25 cellular contexts compared by ENCODE assay signal in the genomic region with DNA sequence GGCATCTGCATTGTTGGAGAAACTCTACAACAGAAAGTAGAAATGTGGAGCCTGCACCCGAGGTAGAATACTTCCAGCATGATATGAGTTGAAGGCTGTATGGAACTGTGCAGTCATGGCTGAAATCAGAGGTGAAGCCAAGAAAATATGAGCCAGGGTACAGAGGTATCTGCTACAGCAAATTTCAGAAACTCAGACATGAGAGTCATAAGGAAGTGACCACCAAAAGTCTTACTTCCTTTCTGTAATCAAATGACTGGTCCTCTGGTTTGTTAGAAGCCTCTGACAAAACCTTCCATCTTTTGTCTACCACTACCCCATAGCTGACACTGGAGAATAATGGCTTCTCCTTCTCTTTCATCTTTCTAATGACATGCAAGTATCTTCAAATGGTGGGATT.
"Had no signal": no experiment of that assay in that cellular context is flagged by ENCODE, and none has a peak within 500 bp of the region (broad histone marks: within the 10 kb centered on the region; RNA-seq: fewer than 3 reads in every experiment).

No MANE protein-coding gene starts in this region.

- H3K27ac Mint-ChIP-seq: activated naive CD8-positive, alpha-beta T cell treated with anti-CD3 and anti-CD28 coated beads, Interleukin-2, amount 10 ng/mL, durations not matched to agents 7 days and 5 days; activated T-helper 2 cell treated with anti-CD3 and anti-CD28 coated beads, Interferon-gamma antibody, Interleukin-2, Interleukin-4, amounts not matched to agents 10 μg/mL and 5 μg/mL and 100 μg/mL, durations not matched to agents 14 hours and 24 hours and 36 hours; effector memory CD8-positive, alpha-beta T cell; naive B cell had no signal

- H3K36me3 ChIP-seq: colonic mucosa, esophagus muscularis mucosa, left lung, upper lobe of left lung had no signal

- ATAC-seq: activated T-cell treated with anti-CD3 and anti-CD28 coated beads, Interleukin-2, amount 50 U/mL, for 4 hours; effector memory CD8-positive, alpha-beta T cell; left lung; sciatic nerve had no signal

- H3K9me3 ChIP-seq: colonic mucosa had no signal

- H3K27me3 Mint-ChIP-seq: effector memory CD8-positive, alpha-beta T cell had no signal

- H3K27ac ChIP-seq: colonic mucosa, dorsolateral prefrontal cortex, esophagus muscularis mucosa, left lung, upper lobe of left lung had no signal

- H3K4me1 Mint-ChIP-seq: activated naive CD8-positive, alpha-beta T cell treated with anti-CD3 and anti-CD28 coated beads, Interleukin-2, amount 10 ng/mL, durations not matched to agents 7 days and 5 days; naive B cell; neural crest cell had no signal

- H3K9me3 Mint-ChIP-seq: activated T-cell treated with anti-CD3 and anti-CD28 coated beads, Interleukin-2, amount 50 U/mL, for 4 hours; activated T-helper 2 cell treated with anti-CD3 and anti-CD28 coated beads, Interferon-gamma antibody, Interleukin-2, Interleukin-4, amounts not matched to agents 10 μg/mL and 5 μg/mL and 100 μg/mL, durations not matched to agents 14 hours and 24 hours and 36 hours had no signal

- H3K36me3 Mint-ChIP-seq: activated naive CD8-positive, alpha-beta T cell treated with anti-CD3 and anti-CD28 coated beads, Interleukin-2, amount 10 ng/mL, durations not matched to agents 7 days and 5 days; naive B cell had no signal

- H3K4me1 ChIP-seq: colonic mucosa, esophagus muscularis mucosa, left lung, upper lobe of left lung had no signal

- DNase-seq: activated CD4-positive, alpha-beta T cell treated with anti-CD3 and anti-CD28 coated beads for 4 hours; activated CD4-positive, alpha-beta T cell treated with anti-CD3 and anti-CD28 coated beads, Interleukin-2, amount 50 U/mL, for 48 hours; activated CD4-positive, CD25-positive, alpha-beta regulatory T cell; activated CD8-positive, alpha-beta memory T cell treated with anti-CD3 and anti-CD28 coated beads, Interleukin-2, amount 50 U/mL, for 48 hours; activated naive CD4-positive, alpha-beta T cell treated with Interleukin-2 at 50 U/mL for 16 hours; activated naive CD8-positive, alpha-beta T cell treated with anti-CD3 and anti-CD28 coated beads, Interleukin-2, amount 10 ng/mL, durations not matched to agents 7 days and 5 days; activated T-cell treated with anti-CD3 and anti-CD28 coated beads, Interleukin-2, amount 50 U/mL, for 4 hours; amygdala; colonic mucosa; dorsolateral prefrontal cortex; effector memory CD8-positive, alpha-beta T cell; hippocampal formation; kidney glomerular epithelial cell; left lung; naive B cell; occipital lobe; small intestine; stimulated activated CD4-positive, alpha-beta T cell treated with anti-CD3 and anti-CD28 coated beads, Interleukin-2, amount 100 ng/mL, for 24 hours; stimulated activated naive CD4-positive, alpha-beta T cell; upper lobe of left lung had no signal

- H3K4me3 ChIP-seq: colonic mucosa, dorsolateral prefrontal cortex, esophagus muscularis mucosa, left lung, lung, upper lobe of left lung had no signal

- H3K27me3 ChIP-seq: colonic mucosa, dorsolateral prefrontal cortex, esophagus muscularis mucosa, left lung, upper lobe of left lung had no signal

- H3K4me3 Mint-ChIP-seq: activated naive CD8-positive, alpha-beta T cell treated with anti-CD3 and anti-CD28 coated beads, Interleukin-2, amount 10 ng/mL, durations not matched to agents 7 days and 5 days; activated T-cell treated with anti-CD3 and anti-CD28 coated beads, Interleukin-2, amount 50 U/mL, for 4 hours; effector memory CD8-positive, alpha-beta T cell; naive B cell; neural crest cell had no signal
